ENCODE assay signal across 26 cellular contexts in genomic region chr5:41420509-41421067, GRCh38.
"Had no signal": no experiment of that assay in that cellular context is flagged by ENCODE, and none has a peak within 500 bp of the region (broad histone marks: within the 10 kb centered on the region; RNA-seq: fewer than 3 reads in every experiment).

No MANE protein-coding gene starts in this region.

- ATAC-seq: left colon; lower lobe of right lung; naive thymus-derived CD8-positive, alpha-beta T cell; psoas muscle had no signal

- H3K36me3 ChIP-seq: brain microvascular endothelial cell, lower lobe of right lung, neural progenitor cell, spleen, transverse colon, uterus had no signal

- H3K36me3 Mint-ChIP-seq: activated naive CD4-positive, alpha-beta T cell treated with anti-CD3 and anti-CD28 coated beads, Interleukin-2, amount 10 ng/mL, durations not matched to agents 7 days and 5 days; naive thymus-derived CD8-positive, alpha-beta T cell; neural progenitor cell had no signal

- H3K79me2 ChIP-seq: hepatocyte, parathyroid adenoma had no signal

- H3K27ac Mint-ChIP-seq: activated CD4-positive, alpha-beta memory T cell treated with anti-CD3 and anti-CD28 coated beads, Interleukin-2, amount 10 ng/mL, durations not matched to agents 7 days and 5 days; activated CD4-positive, alpha-beta T cell treated with anti-CD3 and anti-CD28 coated beads, Interleukin-2, amount 10 ng/mL, durations not matched to agents 24 days and 14 days; activated naive CD4-positive, alpha-beta T cell treated with anti-CD3 and anti-CD28 coated beads, Interleukin-2, amount 10 ng/mL, durations not matched to agents 7 days and 5 days; activated T-cell treated with anti-CD3 and anti-CD28 coated beads, Interleukin-2, amount 50 U/mL, for 24 hours; naive thymus-derived CD8-positive, alpha-beta T cell; neural progenitor cell had no signal

- H3K27me3 Mint-ChIP-seq: activated CD4-positive, alpha-beta memory T cell treated with anti-CD3 and anti-CD28 coated beads, Interleukin-2, amount 10 ng/mL, durations not matched to agents 7 days and 5 days; activated CD4-positive, alpha-beta T cell treated with anti-CD3 and anti-CD28 coated beads, Interleukin-2, amount 10 ng/mL, durations not matched to agents 24 days and 14 days; activated naive CD4-positive, alpha-beta T cell treated with anti-CD3 and anti-CD28 coated beads, Interleukin-2, amount 10 ng/mL, durations not matched to agents 7 days and 5 days; activated T-cell treated with anti-CD3 and anti-CD28 coated beads, Interleukin-2, amount 50 U/mL, for 24 hours; naive thymus-derived CD8-positive, alpha-beta T cell had no signal

- H3K4me2 ChIP-seq: hepatocyte, neural progenitor cell had no signal

- H3K4me1 ChIP-seq: lower lobe of right lung, neural progenitor cell, parathyroid adenoma, psoas muscle, spleen, transverse colon, uterus had no signal

- H3K4me3 ChIP-seq: hepatocyte, lower lobe of right lung, neural progenitor cell, psoas muscle, spleen, transverse colon, uterus had no signal

- H3K27me3 ChIP-seq: brain microvascular endothelial cell, hepatocyte, neural progenitor cell, spleen, transverse colon, uterus had no signal

- H3K4me1 Mint-ChIP-seq: activated CD4-positive, alpha-beta memory T cell treated with anti-CD3 and anti-CD28 coated beads, Interleukin-2, amount 10 ng/mL, durations not matched to agents 7 days and 5 days; activated CD4-positive, alpha-beta T cell treated with anti-CD3 and anti-CD28 coated beads, Interleukin-2, amount 10 ng/mL, durations not matched to agents 24 days and 14 days; activated naive CD4-positive, alpha-beta T cell treated with anti-CD3 and anti-CD28 coated beads, Interleukin-2, amount 10 ng/mL, durations not matched to agents 7 days and 5 days; naive thymus-derived CD8-positive, alpha-beta T cell had no signal

- H3K9me3 ChIP-seq: lower lobe of right lung, psoas muscle, spleen, transverse colon, uterus had no signal

- H2AFZ ChIP-seq: hepatocyte, neural progenitor cell, parathyroid adenoma had no signal

- H3K9ac ChIP-seq: neural progenitor cell, parathyroid adenoma had no signal

- H3K9me3 Mint-ChIP-seq: activated CD4-positive, alpha-beta memory T cell treated with anti-CD3 and anti-CD28 coated beads, Interleukin-2, amount 10 ng/mL, durations not matched to agents 7 days and 5 days; activated CD4-positive, alpha-beta T cell treated with anti-CD3 and anti-CD28 coated beads, Interleukin-2, amount 10 ng/mL, durations not matched to agents 24 days and 14 days; activated naive CD4-positive, alpha-beta T cell treated with anti-CD3 and anti-CD28 coated beads, Interleukin-2, amount 10 ng/mL, durations not matched to agents 7 days and 5 days; activated T-cell treated with anti-CD3 and anti-CD28 coated beads, Interleukin-2, amount 50 U/mL, for 24 hours had no signal

- H3K27ac ChIP-seq: brain microvascular endothelial cell, hepatocyte, lower lobe of right lung, neural progenitor cell, parathyroid adenoma, psoas muscle, spleen, transverse colon, uterus had no signal

- DNase-seq: activated CD4-positive, alpha-beta memory T cell treated with anti-CD3 and anti-CD28 coated beads, Interleukin-2, amount 10 ng/mL, durations not matched to agents 7 days and 5 days; activated CD4-positive, alpha-beta T cell treated with anti-CD3 and anti-CD28 coated beads, Interleukin-2, amount 10 ng/mL, durations not matched to agents 24 days and 14 days; activated CD4-positive, CD25-positive, alpha-beta regulatory T cell treated with anti-CD3 and anti-CD28 coated beads, Interleukin-2, amount 50 U/mL, for 72 hours; activated CD8-positive, alpha-beta memory T cell treated with anti-CD3 and anti-CD28 coated beads, Interleukin-2, amount 50 U/mL, for 48 hours; activated gamma-delta T cell; activated naive CD4-positive, alpha-beta T cell treated with anti-CD3 and anti-CD28 coated beads, Interleukin-2, amount 10 ng/mL, durations not matched to agents 7 days and 5 days; activated T-cell treated with anti-CD3 and anti-CD28 coated beads, Interleukin-2, amount 50 U/mL, for 24 hours; amniotic stem cell; brain microvascular endothelial cell; central memory CD4-positive, alpha-beta T cell; dermis blood vessel endothelial cell; effector CD8-positive, alpha-beta T cell; left colon; lower lobe of right lung; mesenchymal stem cell; naive thymus-derived CD8-positive, alpha-beta T cell; occipital lobe; psoas muscle; spleen; stimulated activated naive CD4-positive, alpha-beta T cell treated with Interleukin-2 at 50 U/mL for 16 hours; T-helper 2 cell; transverse colon; uterus had no signal

- H3K4me3 Mint-ChIP-seq: activated CD4-positive, alpha-beta memory T cell treated with anti-CD3 and anti-CD28 coated beads, Interleukin-2, amount 10 ng/mL, durations not matched to agents 7 days and 5 days; activated CD4-positive, alpha-beta T cell treated with anti-CD3 and anti-CD28 coated beads, Interleukin-2, amount 10 ng/mL, durations not matched to agents 24 days and 14 days; activated naive CD4-positive, alpha-beta T cell treated with anti-CD3 and anti-CD28 coated beads, Interleukin-2, amount 10 ng/mL, durations not matched to agents 7 days and 5 days; activated T-cell treated with anti-CD3 and anti-CD28 coated beads, Interleukin-2, amount 50 U/mL, for 24 hours; naive thymus-derived CD8-positive, alpha-beta T cell; neural progenitor cell had no signal
